Comparison of ENCODE assay signal across 8 cellular contexts in the genomic region with DNA sequence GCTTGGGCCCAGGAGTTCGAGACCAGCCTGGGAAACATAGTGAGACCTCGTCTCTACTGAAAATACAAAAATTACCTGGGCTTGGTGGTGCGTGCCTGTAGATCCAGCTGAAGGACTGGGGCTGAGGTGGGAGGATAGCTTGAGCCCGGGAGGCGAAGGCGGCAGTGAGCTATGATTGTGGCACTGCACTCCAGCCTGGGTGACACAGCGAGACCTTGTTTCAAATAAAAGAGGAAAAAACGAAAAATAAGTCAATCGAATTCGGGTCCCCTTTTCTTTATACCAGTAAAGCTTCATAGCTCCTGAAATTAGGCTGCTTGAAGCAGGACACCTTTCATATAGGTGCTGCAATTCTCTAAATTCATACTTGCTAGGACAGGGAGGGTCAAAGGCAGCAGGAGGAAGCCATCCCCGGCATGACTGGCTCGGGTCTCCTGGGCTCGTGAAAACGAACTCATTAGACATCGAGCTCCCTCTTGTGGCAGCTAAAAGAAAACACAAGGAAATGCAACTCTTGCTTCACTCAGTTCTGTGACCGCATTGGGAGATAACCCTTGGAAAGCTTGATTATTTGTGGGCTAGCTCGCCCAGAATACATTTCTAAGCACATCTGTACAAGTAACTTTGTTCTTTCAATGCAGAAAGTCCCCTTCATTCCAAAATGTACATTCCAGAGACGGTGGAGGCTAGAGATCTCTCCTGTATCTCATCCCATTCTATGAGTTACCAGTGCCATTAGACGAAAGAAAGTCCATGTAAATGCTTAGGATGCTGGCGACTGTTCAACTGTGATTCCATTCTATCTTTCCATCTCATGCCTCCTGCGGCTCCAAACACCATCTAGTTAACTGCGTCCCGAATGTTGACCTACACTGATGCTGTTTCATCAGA. TPM values are rescaled to one million over a fixed set of nuclear protein-coding genes. Genes with fewer than 3 reads are reported as not detected.
A peak's percentile ranks its signal among the peaks of the same experiment; 100 is the strongest.
DNase-seq lines count a peak whose midpoint lies in the region; ATAC-seq and TF ChIP-seq lines count a peak whose summit lies in the region.

No MANE protein-coding gene starts in this region.

- no peak overlapping the region for H3K27ac ChIP-seq in RWPE2 (ENCODE audit: poor library complexity, severe bottlenecking)
- no peak overlapping the region for H3K27ac ChIP-seq in heart left ventricle

- no peaks in the 10 kb centered on the region for H3K4me1 ChIP-seq in RWPE2 (ENCODE audit: insufficient read depth, poor library complexity, severe bottlenecking)
- peaks cover 0 to 33% (median 3%) of the 10 kb centered on the region in 12 donors for H3K4me1 ChIP-seq in heart left ventricle

- H3K27me3 ChIP-seq in RWPE2 (ENCODE audit: insufficient read depth, poor library complexity, severe bottlenecking) (peaks cover 12% of the 10 kb centered on the region), heart left ventricle (peaks cover 0 to 8% (median 0%) of the 10 kb centered on the region in 9 donors)

- no peak for TF ChIP-seq POLR2A in heart left ventricle (IDR thresholded peaks at IDR 0.05)

- H3K4me3 ChIP-seq in RWPE2 (ENCODE audit: severe bottlenecking) (no peak overlapping the region), heart left ventricle (no peak overlapping the region)

- intact Hi-C loops in heart left ventricle (cut with DNase I), result loop anchor here in 9 of 10 donors (2.0 to 10.0 kb wide), 9 partner anchors 34 to 306 kb away; partner anchors contain the start of gene CEACAM18 (in 2 of the 9)

- H3K36me3 Mint-ChIP-seq in activated naive CD8-positive, alpha-beta T cell treated with anti-CD3 and anti-CD28 coated beads, Interleukin-2, amount 50 U/mL, for 24 hours (ENCODE audit: low read depth), result no peaks in the 10 kb centered on the region

- no peaks in the 10 kb centered on the region for H3K36me3 ChIP-seq in RWPE2 (ENCODE audit: low read depth)
- H3K36me3 ChIP-seq in heart left ventricle, result no peaks in the 10 kb centered on the region

- no peak overlapping the region for H3K4me3 Mint-ChIP-seq in activated naive CD8-positive, alpha-beta T cell treated with anti-CD3 and anti-CD28 coated beads, Interleukin-2, amount 50 U/mL, for 24 hours

- peaks cover 57% of the 10 kb centered on the region for H3K27me3 Mint-ChIP-seq in activated naive CD8-positive, alpha-beta T cell treated with anti-CD3 and anti-CD28 coated beads, Interleukin-2, amount 50 U/mL, for 24 hours

- ATAC-seq in RWPE2 (ENCODE audit: low read depth) (peak; percentile 76; the same call in 2 of the 3 replicates), heart left ventricle (peak; percentile 85 to 96 (median 94)), GM19463 (IDR thresholded peaks at IDR 0.05; ENCODE audit: unreplicated experiment) (no peak), HG02763 (IDR thresholded peaks at IDR 0.05; ENCODE audit: unreplicated experiment) (no peak)
- ATAC-seq in activated naive CD8-positive, alpha-beta T cell treated with anti-CD3 and anti-CD28 coated beads, Interleukin-2, amount 50 U/mL, for 24 hours, result no peak

- H3K27ac Mint-ChIP-seq in activated naive CD8-positive, alpha-beta T cell treated with anti-CD3 and anti-CD28 coated beads, Interleukin-2, amount 50 U/mL, for 24 hours, result no peak overlapping the region

- WGBS in heart left ventricle, 4 donors, result 31 to 35% (median 31%) methylated on average over 23 of the region's 23 CpGs

- no peaks in the 10 kb centered on the region for H3K9me3 Mint-ChIP-seq in activated naive CD8-positive, alpha-beta T cell treated with anti-CD3 and anti-CD28 coated beads, Interleukin-2, amount 50 U/mL, for 24 hours

- no peaks in the 10 kb centered on the region for H3K4me1 Mint-ChIP-seq in activated naive CD8-positive, alpha-beta T cell treated with anti-CD3 and anti-CD28 coated beads, Interleukin-2, amount 50 U/mL, for 24 hours

- H3K9me3 ChIP-seq in RWPE2 (ENCODE audit: severe bottlenecking) (no peaks in the 10 kb centered on the region), heart left ventricle (no peaks in the 10 kb centered on the region)

- peak; percentile 78 for TF ChIP-seq CTCF in RWPE2 (IDR thresholded peaks at IDR 0.05; ENCODE audit: poor library complexity, severe bottlenecking)
- peak; percentile 66 to 85 (median 76) for TF ChIP-seq CTCF in heart left ventricle (IDR thresholded peaks at IDR 0.05)

- DNase-seq in EL, result peak; percentile 77
- peak; percentile 66 for DNase-seq in LoVo (ENCODE audit: low spot score)
- DNase-seq in RWPE2 (ENCODE audit: low spot score), result no peak
- peak; percentile 29 for DNase-seq in activated naive CD8-positive, alpha-beta T cell treated with anti-CD3 and anti-CD28 coated beads, Interleukin-2, amount 50 U/mL, for 24 hours
- DNase-seq in heart left ventricle, result peak in 4 of 5 donors; percentile 73 to 79 (median 76)
- peak; percentile 96 for DNase-seq in pons (ENCODE audit: low spot score)

RNA-seq across cellular contexts. Expression of gene FPR2, which starts 16.8 kb away (rescaled TPM):
- 10 to 100 TPM in 1 of 9 donors, 1 to 10 TPM in 2, under 1 TPM in 5, not detected in 1; 0.24 to 11.1 (median 0.80) TPM for total RNA-seq in heart left ventricle
- polyA plus RNA-seq in heart left ventricle, result 1 to 10 TPM in 1 of 2 donors, under 1 TPM in 1; 0.11 to 1.1 TPM

RNA-seq across cellular contexts. Expression of gene FPR3, which starts 17.1 kb away (rescaled TPM):
- total RNA-seq in heart left ventricle, result 10 to 100 TPM in 2 of 9 donors, 1 to 10 TPM in 7; 1.8 to 35.5 (median 3.1) TPM
- 1 to 10 TPM in 1 of 2 donors, under 1 TPM in 1; 0.38 to 2.4 TPM for polyA plus RNA-seq in heart left ventricle

RNA-seq across cellular contexts. Expression of gene FPR1, which starts 26.1 kb away (rescaled TPM):
- total RNA-seq in heart left ventricle, result 10 to 100 TPM in 2 of 9 donors, 1 to 10 TPM in 7; 1.8 to 39.4 (median 4.7) TPM
- 1 to 10 TPM in 1 of 2 donors, under 1 TPM in 1; 0.15 to 4.8 TPM for polyA plus RNA-seq in heart left ventricle

RNA-seq across cellular contexts. Expression of gene HAS1, which starts 54.0 kb away (rescaled TPM):
- 10 to 100 TPM in 1 of 9 donors, 1 to 10 TPM in 1, under 1 TPM in 4, not detected in 3; 0.17 to 16.0 (median 0.81) TPM for total RNA-seq in heart left ventricle
- polyA plus RNA-seq in heart left ventricle, result under 1 TPM; 0.15 to 0.40 TPM

Comparison
In these comparisons a context has a peak if more than half of its experiments do, and no peak if none do; other contexts are left out.
1. ATAC-seq: peak in RWPE2 (single experiment) and heart left ventricle (4 of 4); none in activated naive CD8-positive, alpha-beta T cell treated with anti-CD3 and anti-CD28 coated beads, Interleukin-2, amount 50 U/mL, for 24 hours (single experiment), GM19463 (single experiment) and HG02763 (single experiment).